ENCODE assay signal across 8 cellular contexts in the genomic region with DNA sequence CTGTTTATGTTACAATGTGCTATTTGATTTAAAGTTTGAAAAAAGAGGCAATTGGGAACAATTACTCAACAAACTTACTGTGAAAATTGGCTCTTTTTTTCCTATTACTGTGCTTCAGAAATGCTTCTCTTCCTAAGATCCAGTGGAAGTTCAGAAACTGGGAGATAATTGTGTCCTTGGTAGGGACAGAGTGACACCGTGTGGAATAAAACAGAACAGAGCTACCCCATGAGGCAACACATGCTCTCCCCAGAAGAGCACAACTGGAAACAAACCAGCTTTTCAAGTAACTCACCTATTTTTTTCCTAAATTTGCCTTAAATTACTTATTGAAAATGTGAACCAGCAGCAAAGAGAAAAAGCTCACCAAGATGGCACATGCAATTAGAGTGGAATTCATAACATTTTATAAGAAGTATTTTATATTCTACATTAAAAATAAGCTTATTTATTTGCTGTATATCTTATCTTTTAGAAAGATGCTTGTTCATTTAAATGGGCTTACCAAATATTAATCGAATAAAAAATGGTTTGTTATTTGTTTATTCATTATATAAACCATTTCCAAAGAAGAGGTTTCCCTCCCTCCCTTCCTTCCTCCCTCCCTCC.
DNase-seq lines count a peak whose midpoint lies in the region; ATAC-seq, FAIRE-seq and TF ChIP-seq lines count a peak whose summit lies in the region.

No MANE protein-coding gene starts in this region.

- peak; percentile 94 for FAIRE-seq in H54 (lab: Jason Lieb, UNC)

- H3K9me3 ChIP-seq in OCI-LY1 (ENCODE audit: low read length) = no peaks in the 10 kb centered on the region

- ATAC-seq in GM18511 (IDR thresholded peaks at IDR 0.05; ENCODE audit: unreplicated experiment) = no peak
- ATAC-seq in HG03280 (IDR thresholded peaks at IDR 0.05; ENCODE audit: unreplicated experiment) = no peak
- no peak for ATAC-seq in GM19035 (IDR thresholded peaks at IDR 0.05; ENCODE audit: unreplicated experiment)

- H3K4me1 Mint-ChIP-seq in endothelial cell (ENCODE audit: unreplicated experiment) (peaks cover 16% of the 10 kb centered on the region), mesothelial cell of epicardium (peaks cover 6% of the 10 kb centered on the region)

- no peaks in the 10 kb centered on the region for H4K20me1 ChIP-seq in OCI-LY1 (ENCODE audit: insufficient read depth, low read length)

- no peaks in the 10 kb centered on the region for H3F3A ChIP-seq in OCI-LY1 (ENCODE audit: insufficient read depth, low read length)

- H3K9me3 Mint-ChIP-seq in endothelial cell (ENCODE audit: unreplicated experiment) (no peaks in the 10 kb centered on the region), mesothelial cell of epicardium (no peaks in the 10 kb centered on the region)

- H3K4me1 ChIP-seq in OCI-LY1 (ENCODE audit: insufficient read depth, low read length, severe bottlenecking) = no peaks in the 10 kb centered on the region

- H3K4me3 Mint-ChIP-seq in endothelial cell (ENCODE audit: unreplicated experiment) = no peak overlapping the region
- no peak overlapping the region for H3K4me3 Mint-ChIP-seq in mesothelial cell of epicardium

- H3K27me3 Mint-ChIP-seq in endothelial cell (ENCODE audit: unreplicated experiment) (no peaks in the 10 kb centered on the region), mesothelial cell of epicardium (ENCODE audit: low read depth) (peaks cover 11% of the 10 kb centered on the region)

- H3K36me3 Mint-ChIP-seq in endothelial cell (ENCODE audit: low read depth, unreplicated experiment) = no peaks in the 10 kb centered on the region
- no peaks in the 10 kb centered on the region for H3K36me3 Mint-ChIP-seq in mesothelial cell of epicardium

- H3K79me2 ChIP-seq in OCI-LY1 (ENCODE audit: insufficient read depth, low read length) = no peaks in the 10 kb centered on the region

- DNase-seq in H54 (ENCODE audit: insufficient read length, low spot score) = peak; percentile 17
- peak; percentile 51 for DNase-seq in endothelial cell (ENCODE audit: low spot score)
- peak in 1 of 2 experiments; percentile 44 for DNase-seq in mesothelial cell of epicardium (ENCODE audit: low spot score in 2 of 2, unreplicated experiment in 2 of 2)
- no peak for DNase-seq in COLO668 (lab: John Stamatoyannopoulos, UW; ENCODE audit: unreplicated experiment)

- H3K9ac ChIP-seq in OCI-LY1 (ENCODE audit: low read length) = no peak overlapping the region

- no peak overlapping the region for H3K4me2 ChIP-seq in OCI-LY1 (ENCODE audit: low read length)

- TF ChIP-seq CTCF in OCI-LY1 (IDR thresholded peaks at IDR 0.05; ENCODE audit: low read length) = peak; percentile 26; the same call in 1 of the 2 replicates
- TF ChIP-seq CTCF in endothelial cell (IDR thresholded peaks at IDR 0.05; ENCODE audit: unreplicated experiment) = peak; percentile 32
- TF ChIP-seq CTCF in mesothelial cell of epicardium (IDR thresholded peaks at IDR 0.05; ENCODE audit: unreplicated experiment) = peak; percentile 64

- no peaks in the 10 kb centered on the region for H3K36me3 ChIP-seq in OCI-LY1 (ENCODE audit: insufficient read depth, low read length)

- no peak overlapping the region for H2AFZ ChIP-seq in OCI-LY1 (ENCODE audit: low read length)

- no peaks in the 10 kb centered on the region for H3K27me3 ChIP-seq in OCI-LY1 (ENCODE audit: insufficient read depth, low read length)

- H3K27ac ChIP-seq in OCI-LY1 (ENCODE audit: low read depth, low read length, poor library complexity, severe bottlenecking) = no peak overlapping the region

- H3K9me2 ChIP-seq in OCI-LY1 (ENCODE audit: low read depth, low read length) = no peaks in the 10 kb centered on the region

- no peak for TF ChIP-seq POLR2A in H54 (IDR thresholded peaks at IDR 0.05; ENCODE audit: low read depth, low read length)

- no peak overlapping the region for H3K4me3 ChIP-seq in OCI-LY1 (ENCODE audit: low read depth, low read length, poor library complexity, severe bottlenecking)

- H3K27ac Mint-ChIP-seq in endothelial cell (ENCODE audit: unreplicated experiment) (no peak overlapping the region), mesothelial cell of epicardium (no peak overlapping the region)
